ENCODE assay signal across 21 cellular contexts in the genomic region with DNA sequence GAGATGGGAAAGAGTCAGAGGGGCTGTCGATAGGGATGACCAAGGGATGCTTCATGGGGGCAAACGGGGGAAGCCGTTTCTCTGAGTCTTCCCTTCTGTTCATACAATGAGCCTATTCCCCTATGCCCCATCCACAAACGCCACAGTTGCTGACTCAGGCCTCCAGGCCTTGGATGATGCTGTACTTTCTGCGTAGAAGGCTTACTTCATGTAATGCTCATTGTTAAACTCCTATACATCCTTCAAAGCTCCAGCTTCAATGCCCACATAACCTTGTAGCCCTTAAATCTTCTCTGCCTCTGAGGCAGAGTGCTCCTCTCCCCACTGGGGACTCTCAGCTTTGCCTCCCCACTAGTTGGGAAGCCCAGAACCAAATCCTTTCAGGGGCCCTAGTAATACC.
"Had no signal": no experiment of that assay in that cellular context is flagged by ENCODE, and none has a peak within 500 bp of the region (broad histone marks: within the 10 kb centered on the region; RNA-seq: fewer than 3 reads in every experiment).

No MANE protein-coding gene starts in this region.

- H3K36me3 Mint-ChIP-seq: IgD-negative memory B cell had no signal

- H3K27ac Mint-ChIP-seq: IgD-negative memory B cell had no signal

- H3K27ac ChIP-seq: HL-60 had no signal

- FAIRE-seq: HTR-8/SVneo, RCC 7860 had no signal

- H3K9me3 Mint-ChIP-seq: IgD-negative memory B cell had no signal

- DNase-seq: KBM-7, MV-4-11, NCI-H1048, NCI-H1105, NCI-H1417, NCI-H1436 treated with DMSO at 0.1 percent for 48 hours, NCI-H1694, NCI-H187 treated with DMSO at 0.1 percent for 48 hours, NCI-H2029 treated with DMSO at 0.1 percent for 48 hours, NCI-H2171 treated with DMSO at 0.1 percent for 48 hours, NCI-H2227 treated with DMSO at 0.1 percent for 48 hours, NCI-H510A, NCI-H524 treated with DMSO at 0.1 percent for 48 hours, NCI-H69, NCI-H774, RPMI8226, SHP77 had no signal
